In the genomic region with DNA sequence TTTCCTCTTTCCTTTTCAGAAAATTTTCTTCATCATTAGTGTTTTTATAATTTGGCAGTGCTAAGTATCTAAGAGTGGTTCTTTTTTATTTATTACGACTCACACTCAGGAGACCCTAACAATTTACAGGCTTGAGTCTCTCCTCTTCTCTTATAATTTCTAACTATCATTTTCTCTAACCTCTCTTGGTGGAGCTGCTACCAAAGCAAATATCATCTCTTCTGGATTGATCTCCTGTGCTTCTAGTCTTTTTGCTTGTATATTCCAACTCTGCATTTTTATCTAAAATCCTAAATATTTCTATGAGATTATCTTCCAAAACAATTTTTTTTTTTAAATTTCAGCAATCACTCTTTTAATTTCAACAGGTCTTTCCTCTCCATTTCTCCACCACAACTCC, we compare ENCODE assay signal across 1 cellular context.
TF ChIP-seq lines count a peak whose summit lies in the region.

No MANE protein-coding gene starts in this region.

TF ChIP-seq in GM23338, 12 proteins besides CTCF, POLR2A, EP300 and RAD21:
- TF ChIP-seq JUNB (IDR thresholded peaks at IDR 0.05; ENCODE audit: unreplicated experiment) (no peak), NANOG (IDR thresholded peaks at IDR 0.05; ENCODE audit: borderline replicate concordance) (no peak), ZNF331 (CRISPR knock-in tag; IDR thresholded peaks at IDR 0.05; ENCODE audit: low read depth) (no peak), ZNF114 (CRISPR knock-in tag; IDR thresholded peaks at IDR 0.05) (no peak), POLR2AphosphoS5 (IDR thresholded peaks at IDR 0.05; ENCODE audit: low read depth) (no peak), EZH2 (IDR thresholded peaks at IDR 0.05; ENCODE audit: low read depth, unreplicated experiment) (no peak), CREB1 (CRISPR knock-in tag; IDR thresholded peaks at IDR 0.05; ENCODE audit: low read depth) (no peak), EZH2phosphoT487 (IDR thresholded peaks at IDR 0.05; ENCODE audit: unreplicated experiment) (no peak), STAT1 (IDR thresholded peaks at IDR 0.05; ENCODE audit: unreplicated experiment) (no peak)
- TF ChIP-seq, protein P1, sequence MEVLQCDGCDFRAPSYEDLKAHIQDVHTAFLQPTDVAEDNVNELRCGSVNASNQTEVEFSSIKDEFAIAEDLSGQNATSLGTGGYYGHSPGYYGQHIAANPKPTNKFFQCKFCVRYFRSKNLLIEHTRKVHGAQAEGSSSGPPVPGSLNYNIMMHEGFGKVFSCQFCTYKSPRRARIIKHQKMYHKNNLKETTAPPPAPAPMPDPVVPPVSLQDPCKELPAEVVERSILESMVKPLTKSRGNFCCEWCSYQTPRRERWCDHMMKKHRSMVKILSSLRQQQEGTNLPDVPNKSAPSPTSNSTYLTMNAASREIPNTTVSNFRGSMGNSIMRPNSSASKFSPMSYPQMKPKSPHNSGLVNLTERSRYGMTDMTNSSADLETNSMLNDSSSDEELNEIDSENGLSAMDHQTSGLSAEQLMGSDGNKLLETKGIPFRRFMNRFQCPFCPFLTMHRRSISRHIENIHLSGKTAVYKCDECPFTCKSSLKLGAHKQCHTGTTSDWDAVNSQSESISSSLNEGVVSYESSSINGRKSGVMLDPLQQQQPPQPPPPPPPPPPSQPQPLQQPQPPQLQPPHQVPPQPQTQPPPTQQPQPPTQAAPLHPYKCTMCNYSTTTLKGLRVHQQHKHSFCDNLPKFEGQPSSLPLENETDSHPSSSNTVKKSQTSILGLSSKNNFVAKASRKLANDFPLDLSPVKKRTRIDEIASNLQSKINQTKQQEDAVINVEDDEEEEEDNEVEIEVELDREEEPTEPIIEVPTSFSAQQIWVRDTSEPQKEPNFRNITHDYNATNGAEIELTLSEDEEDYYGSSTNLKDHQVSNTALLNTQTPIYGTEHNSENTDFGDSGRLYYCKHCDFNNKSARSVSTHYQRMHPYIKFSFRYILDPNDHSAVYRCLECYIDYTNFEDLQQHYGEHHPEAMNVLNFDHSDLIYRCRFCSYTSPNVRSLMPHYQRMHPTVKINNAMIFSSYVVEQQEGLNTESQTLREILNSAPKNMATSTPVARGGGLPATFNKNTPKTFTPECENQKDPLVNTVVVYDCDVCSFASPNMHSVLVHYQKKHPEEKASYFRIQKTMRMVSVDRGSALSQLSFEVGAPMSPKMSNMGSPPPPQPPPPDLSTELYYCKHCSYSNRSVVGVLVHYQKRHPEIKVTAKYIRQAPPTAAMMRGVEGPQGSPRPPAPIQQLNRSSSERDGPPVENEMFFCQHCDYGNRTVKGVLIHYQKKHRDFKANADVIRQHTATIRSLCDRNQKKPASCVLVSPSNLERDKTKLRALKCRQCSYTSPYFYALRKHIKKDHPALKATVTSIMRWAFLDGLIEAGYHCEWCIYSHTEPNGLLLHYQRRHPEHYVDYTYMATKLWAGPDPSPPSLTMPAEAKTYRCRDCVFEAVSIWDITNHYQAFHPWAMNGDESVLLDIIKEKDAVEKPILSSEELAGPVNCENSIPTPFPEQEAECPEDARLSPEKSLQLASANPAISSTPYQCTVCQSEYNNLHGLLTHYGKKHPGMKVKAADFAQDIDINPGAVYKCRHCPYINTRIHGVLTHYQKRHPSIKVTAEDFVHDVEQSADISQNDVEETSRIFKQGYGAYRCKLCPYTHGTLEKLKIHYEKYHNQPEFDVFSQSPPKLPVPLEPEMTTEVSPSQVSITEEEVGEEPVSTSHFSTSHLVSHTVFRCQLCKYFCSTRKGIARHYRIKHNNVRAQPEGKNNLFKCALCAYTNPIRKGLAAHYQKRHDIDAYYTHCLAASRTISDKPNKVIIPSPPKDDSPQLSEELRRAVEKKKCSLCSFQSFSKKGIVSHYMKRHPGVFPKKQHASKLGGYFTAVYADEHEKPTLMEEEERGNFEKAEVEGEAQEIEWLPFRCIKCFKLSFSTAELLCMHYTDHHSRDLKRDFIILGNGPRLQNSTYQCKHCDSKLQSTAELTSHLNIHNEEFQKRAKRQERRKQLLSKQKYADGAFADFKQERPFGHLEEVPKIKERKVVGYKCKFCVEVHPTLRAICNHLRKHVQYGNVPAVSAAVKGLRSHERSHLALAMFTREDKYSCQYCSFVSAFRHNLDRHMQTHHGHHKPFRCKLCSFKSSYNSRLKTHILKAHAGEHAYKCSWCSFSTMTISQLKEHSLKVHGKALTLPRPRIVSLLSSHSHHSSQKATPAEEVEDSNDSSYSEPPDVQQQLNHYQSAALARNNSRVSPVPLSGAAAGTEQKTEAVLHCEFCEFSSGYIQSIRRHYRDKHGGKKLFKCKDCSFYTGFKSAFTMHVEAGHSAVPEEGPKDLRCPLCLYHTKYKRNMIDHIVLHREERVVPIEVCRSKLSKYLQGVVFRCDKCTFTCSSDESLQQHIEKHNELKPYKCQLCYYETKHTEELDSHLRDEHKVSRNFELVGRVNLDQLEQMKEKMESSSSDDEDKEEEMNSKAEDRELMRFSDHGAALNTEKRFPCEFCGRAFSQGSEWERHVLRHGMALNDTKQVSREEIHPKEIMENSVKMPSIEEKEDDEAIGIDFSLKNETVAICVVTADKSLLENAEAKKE (CRISPR knock-in tag; IDR thresholded peaks at IDR 0.05), result no peak
- TF ChIP-seq, protein P2, sequence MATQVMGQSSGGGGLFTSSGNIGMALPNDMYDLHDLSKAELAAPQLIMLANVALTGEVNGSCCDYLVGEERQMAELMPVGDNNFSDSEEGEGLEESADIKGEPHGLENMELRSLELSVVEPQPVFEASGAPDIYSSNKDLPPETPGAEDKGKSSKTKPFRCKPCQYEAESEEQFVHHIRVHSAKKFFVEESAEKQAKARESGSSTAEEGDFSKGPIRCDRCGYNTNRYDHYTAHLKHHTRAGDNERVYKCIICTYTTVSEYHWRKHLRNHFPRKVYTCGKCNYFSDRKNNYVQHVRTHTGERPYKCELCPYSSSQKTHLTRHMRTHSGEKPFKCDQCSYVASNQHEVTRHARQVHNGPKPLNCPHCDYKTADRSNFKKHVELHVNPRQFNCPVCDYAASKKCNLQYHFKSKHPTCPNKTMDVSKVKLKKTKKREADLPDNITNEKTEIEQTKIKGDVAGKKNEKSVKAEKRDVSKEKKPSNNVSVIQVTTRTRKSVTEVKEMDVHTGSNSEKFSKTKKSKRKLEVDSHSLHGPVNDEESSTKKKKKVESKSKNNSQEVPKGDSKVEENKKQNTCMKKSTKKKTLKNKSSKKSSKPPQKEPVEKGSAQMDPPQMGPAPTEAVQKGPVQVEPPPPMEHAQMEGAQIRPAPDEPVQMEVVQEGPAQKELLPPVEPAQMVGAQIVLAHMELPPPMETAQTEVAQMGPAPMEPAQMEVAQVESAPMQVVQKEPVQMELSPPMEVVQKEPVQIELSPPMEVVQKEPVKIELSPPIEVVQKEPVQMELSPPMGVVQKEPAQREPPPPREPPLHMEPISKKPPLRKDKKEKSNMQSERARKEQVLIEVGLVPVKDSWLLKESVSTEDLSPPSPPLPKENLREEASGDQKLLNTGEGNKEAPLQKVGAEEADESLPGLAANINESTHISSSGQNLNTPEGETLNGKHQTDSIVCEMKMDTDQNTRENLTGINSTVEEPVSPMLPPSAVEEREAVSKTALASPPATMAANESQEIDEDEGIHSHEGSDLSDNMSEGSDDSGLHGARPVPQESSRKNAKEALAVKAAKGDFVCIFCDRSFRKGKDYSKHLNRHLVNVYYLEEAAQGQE (IDR thresholded peaks at IDR 0.05; ENCODE audit: unreplicated experiment), result no peak
- TF ChIP-seq, protein P3, sequence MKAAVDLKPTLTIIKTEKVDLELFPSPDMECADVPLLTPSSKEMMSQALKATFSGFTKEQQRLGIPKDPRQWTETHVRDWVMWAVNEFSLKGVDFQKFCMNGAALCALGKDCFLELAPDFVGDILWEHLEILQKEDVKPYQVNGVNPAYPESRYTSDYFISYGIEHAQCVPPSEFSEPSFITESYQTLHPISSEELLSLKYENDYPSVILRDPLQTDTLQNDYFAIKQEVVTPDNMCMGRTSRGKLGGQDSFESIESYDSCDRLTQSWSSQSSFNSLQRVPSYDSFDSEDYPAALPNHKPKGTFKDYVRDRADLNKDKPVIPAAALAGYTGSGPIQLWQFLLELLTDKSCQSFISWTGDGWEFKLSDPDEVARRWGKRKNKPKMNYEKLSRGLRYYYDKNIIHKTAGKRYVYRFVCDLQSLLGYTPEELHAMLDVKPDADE (IDR thresholded peaks at IDR 0.05), result no peak
